ENCODE assay signal across 13 cellular contexts in genomic region chr11:77457340-77457739, GRCh38. TPM values are rescaled to one million over a fixed set of nuclear protein-coding genes. Genes with fewer than 3 reads are reported as not detected.
A peak's percentile ranks its signal among the peaks of the same experiment; 100 is the strongest.
DNase-seq lines count a peak whose midpoint lies in the region; ATAC-seq and TF ChIP-seq lines count a peak whose summit lies in the region.
"Had no signal": no experiment of that assay in that cellular context is flagged by ENCODE, and none has a peak within 500 bp of the region (broad histone marks: within the 10 kb centered on the region; RNA-seq: fewer than 3 reads in every experiment).

No MANE protein-coding gene starts in this region.

- 14 to 18% methylated on average over 5 of the region's 5 CpGs for WGBS in ectodermal cell, 2 experiments

- TF ChIP-seq CTCF in type B pancreatic cell (conservative IDR thresholded peaks at IDR 0.05): no peak

- no peaks in the 10 kb centered on the region for H3K36me3 ChIP-seq in ectodermal cell (ENCODE audit: control insufficient read depth, insufficient read depth, low read length)

- H3K27me3 Mint-ChIP-seq in activated T-cell treated with anti-CD3 and anti-CD28 coated beads, Interleukin-2, amount 50 U/mL, for 24 hours: peaks cover 3% of the 10 kb centered on the region
- H3K27me3 Mint-ChIP-seq in type B pancreatic cell: no peaks in the 10 kb centered on the region

- H3K4me3 ChIP-seq in ectodermal cell (ENCODE audit: insufficient read depth, low read depth, low read length): no peak overlapping the region
- H3K4me3 ChIP-seq: lung, PC-9 had no signal

- no peak overlapping the region for H3K27ac Mint-ChIP-seq in activated T-cell treated with anti-CD3 and anti-CD28 coated beads, Interleukin-2, amount 50 U/mL, for 24 hours
- no peak overlapping the region for H3K27ac Mint-ChIP-seq in type B pancreatic cell

- H3K4me1 ChIP-seq in ectodermal cell (ENCODE audit: control insufficient read depth, insufficient read depth, low read length): peaks cover 12% of the 10 kb centered on the region

- no peaks in the 10 kb centered on the region for H3K27me3 ChIP-seq in ectodermal cell (ENCODE audit: control insufficient read depth, insufficient read depth, low read length, poor library complexity, severe bottlenecking)

- ATAC-seq in GM18505 (IDR thresholded peaks at IDR 0.05; ENCODE audit: unreplicated experiment): peak; percentile 16
- ATAC-seq in GM21619 (IDR thresholded peaks at IDR 0.05; ENCODE audit: unreplicated experiment): peak; percentile 16
- ATAC-seq in HG03159 (IDR thresholded peaks at IDR 0.05; ENCODE audit: unreplicated experiment): peak; percentile 56

- H3K36me3 Mint-ChIP-seq in activated T-cell treated with anti-CD3 and anti-CD28 coated beads, Interleukin-2, amount 50 U/mL, for 24 hours (ENCODE audit: low read depth): no peaks in the 10 kb centered on the region
- no peaks in the 10 kb centered on the region for H3K36me3 Mint-ChIP-seq in type B pancreatic cell

- H3K4me1 Mint-ChIP-seq in activated T-cell treated with anti-CD3 and anti-CD28 coated beads, Interleukin-2, amount 50 U/mL, for 24 hours (ENCODE audit: low read depth): no peaks in the 10 kb centered on the region
- peaks cover 14% of the 10 kb centered on the region for H3K4me1 Mint-ChIP-seq in type B pancreatic cell (ENCODE audit: unreplicated experiment)

- no peak for DNase-seq in activated T-cell treated with anti-CD3 and anti-CD28 coated beads, Interleukin-2, amount 50 U/mL, for 1 hour
- DNase-seq in activated CD8-positive, alpha-beta memory T cell treated with anti-CD3 and anti-CD28 coated beads for 24 hours: no peak
- DNase-seq in activated T-cell treated with anti-CD3 and anti-CD28 coated beads, Interleukin-2, amount 50 U/mL, for 24 hours: no peak
- DNase-seq in type B pancreatic cell (ENCODE audit: extremely low spot score, unreplicated experiment): no peak
- DNase-seq: activated T-cell treated with anti-CD3 and anti-CD28 coated beads, Interleukin-2, amount 50 U/mL, for 48 hours; AML-193; NCI-H1092; PC-9 had no signal

- H3K27ac ChIP-seq in ectodermal cell (ENCODE audit: insufficient read depth, low read depth, low read length, poor library complexity, severe bottlenecking): peak overlapping the region; percentile 59
- H3K27ac ChIP-seq: PC-9 had no signal

- no peak for TF ChIP-seq POLR2A in GM18505 (IDR thresholded peaks at IDR 0.05; ENCODE audit: borderline replicate concordance, extremely low read depth, insufficient read depth, insufficient read length)

- no peak overlapping the region for H3K4me3 Mint-ChIP-seq in activated T-cell treated with anti-CD3 and anti-CD28 coated beads, Interleukin-2, amount 50 U/mL, for 24 hours
- no peak overlapping the region for H3K4me3 Mint-ChIP-seq in type B pancreatic cell

- no peaks in the 10 kb centered on the region for H3K9me3 ChIP-seq in ectodermal cell (ENCODE audit: control insufficient read depth, low read length)

- H3K9me3 Mint-ChIP-seq in activated T-cell treated with anti-CD3 and anti-CD28 coated beads, Interleukin-2, amount 50 U/mL, for 24 hours: no peaks in the 10 kb centered on the region
- no peaks in the 10 kb centered on the region for H3K9me3 Mint-ChIP-seq in type B pancreatic cell

RNA-seq across cellular contexts. Expression of gene PAK1, which starts 16.6 kb away (rescaled TPM):
- polyA plus RNA-seq in ectodermal cell (2013, experiment 1 of 4): 54.4 TPM
- 55.0 TPM for polyA plus RNA-seq in ectodermal cell (2013, experiment 2 of 4)
- polyA plus RNA-seq in ectodermal cell (2013, experiment 3 of 4): 43.5 TPM
- 48.9 TPM for polyA plus RNA-seq in ectodermal cell (2013, experiment 4 of 4)
- 70.3 and 73.9 TPM in 2 replicates for total RNA-seq in type B pancreatic cell (ENCODE audit: low replicate concordance)
